Comparison of ENCODE assay signal across 12 cellular contexts in the genomic region with DNA sequence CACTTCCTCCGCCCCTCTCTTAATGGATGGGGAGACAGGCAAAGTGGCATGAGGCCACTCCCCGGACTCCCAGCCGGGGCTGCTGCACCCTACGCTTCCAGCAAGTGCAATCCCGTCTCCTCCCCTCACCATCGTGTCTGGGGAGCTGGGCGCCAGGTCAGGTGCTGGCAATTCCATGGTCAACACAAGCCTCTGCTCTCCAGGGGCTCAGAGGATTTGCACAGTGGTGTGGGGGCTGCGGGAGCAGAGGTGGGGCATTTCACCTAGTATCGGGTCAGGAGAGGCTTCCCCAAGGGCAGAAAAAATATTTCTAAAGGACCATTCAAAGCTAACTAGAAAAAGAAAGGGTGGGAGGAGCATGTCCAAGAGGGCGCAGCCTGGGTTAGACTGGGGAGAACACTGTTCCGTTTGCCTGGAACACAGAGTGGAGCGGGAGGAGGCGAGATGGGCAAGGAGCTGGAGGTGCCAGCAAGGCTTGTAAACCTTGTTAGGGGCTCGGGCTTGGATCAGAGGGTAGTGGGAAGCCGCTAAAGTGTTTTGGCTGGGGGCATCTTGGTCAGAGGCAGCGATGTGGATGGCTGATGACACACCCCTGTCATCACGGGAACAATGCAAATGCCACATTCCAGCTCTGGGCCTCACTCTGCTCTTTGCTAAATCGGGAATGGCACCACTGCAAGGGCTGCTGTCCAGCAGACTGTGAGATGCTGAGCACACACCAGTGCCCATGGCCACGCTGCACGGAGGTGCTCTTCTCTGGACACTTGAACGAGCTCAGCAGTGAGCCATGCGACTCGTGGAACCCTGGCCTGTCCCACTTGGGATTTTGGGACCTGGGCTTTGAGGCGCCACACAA.
A peak's percentile ranks its signal among the peaks of the same experiment; 100 is the strongest.
DNase-seq lines count a peak whose midpoint lies in the region; ATAC-seq and TF ChIP-seq lines count a peak whose summit lies in the region.
"Had no signal": no experiment of that assay in that cellular context is flagged by ENCODE, and none has a peak within 500 bp of the region (broad histone marks: within the 10 kb centered on the region; RNA-seq: fewer than 3 reads in every experiment).

No MANE protein-coding gene starts in this region.

- peaks cover under 1 to 3% of the 10 kb centered on the region in 2 donors for H3K4me1 Mint-ChIP-seq in immature natural killer cell

- H3K27ac ChIP-seq in dorsolateral prefrontal cortex: peak overlapping the region in 31 of 59 donors; percentile 7 to 72 (median 48)

- H3K4me3 Mint-ChIP-seq in immature natural killer cell: no peak overlapping the region
- H3K4me3 Mint-ChIP-seq: activated CD4-positive, alpha-beta memory T cell treated with anti-CD3 and anti-CD28 coated beads for 36 hours had no signal

- no peak for DNase-seq in activated naive CD4-positive, alpha-beta T cell treated with anti-CD3 and anti-CD28 coated beads, Interleukin-2, amount 50 U/mL, for 72 hours (ENCODE audit: low spot score in 2 of 2)
- DNase-seq in activated naive CD4-positive, alpha-beta T cell treated with Interleukin-2 at 50 U/mL for 16 hours: no peak
- DNase-seq in dorsolateral prefrontal cortex: no peak
- peak; percentile 83 for DNase-seq in mesenteric fat pad (ENCODE audit: low spot score)
- DNase-seq in GM19240 (ENCODE audit: insufficient read length, low spot score): no peak
- no peak for DNase-seq in immature natural killer cell
- DNase-seq: activated CD4-positive, alpha-beta memory T cell treated with anti-CD3 and anti-CD28 coated beads for 36 hours; MG63; NCI-H82 had no signal

- no peak for ATAC-seq in activated naive CD4-positive, alpha-beta T cell treated with anti-CD3 and anti-CD28 coated beads, Interleukin-2, amount 50 U/mL, for 72 hours
- no peak for ATAC-seq in HG03520 (IDR thresholded peaks at IDR 0.05; ENCODE audit: unreplicated experiment)
- ATAC-seq in activated CD4-positive, CD25-positive, alpha-beta regulatory T cell treated with anti-CD3 and anti-CD28 coated beads, Interleukin-2, amount 50 U/mL, for 24 hours: no peak

- no peaks in the 10 kb centered on the region for H3K9me3 Mint-ChIP-seq in activated naive CD4-positive, alpha-beta T cell treated with anti-CD3 and anti-CD28 coated beads, Interleukin-2, amount 50 U/mL, for 72 hours
- no peaks in the 10 kb centered on the region for H3K9me3 Mint-ChIP-seq in immature natural killer cell
- H3K9me3 Mint-ChIP-seq: activated CD4-positive, alpha-beta memory T cell treated with anti-CD3 and anti-CD28 coated beads for 36 hours had no signal

- no peak overlapping the region for H3K4me3 ChIP-seq in dorsolateral prefrontal cortex
- H3K4me3 ChIP-seq: MG63, testis had no signal

- no peaks in the 10 kb centered on the region for H3K27me3 ChIP-seq in dorsolateral prefrontal cortex
- H3K27me3 ChIP-seq: MG63, testis had no signal

- peaks cover 9 to 10% of the 10 kb centered on the region in 2 donors for H3K36me3 Mint-ChIP-seq in activated naive CD4-positive, alpha-beta T cell treated with anti-CD3 and anti-CD28 coated beads, Interleukin-2, amount 50 U/mL, for 72 hours
- peaks cover 18 to 43% (median 19%) of the 10 kb centered on the region in 3 donors for H3K36me3 Mint-ChIP-seq in immature natural killer cell

- TF ChIP-seq CTCF in dorsolateral prefrontal cortex (IDR thresholded peaks at IDR 0.05 in 54 of 56, conservative IDR thresholded peaks at IDR 0.05 in 2 of 56; ENCODE audit: low read depth in 1 of 56, partially characterized antibody in 56 of 56): no peak

- intact Hi-C loops in dorsolateral prefrontal cortex (cut with DNase I): no loop called here

- H3K27ac Mint-ChIP-seq in activated naive CD4-positive, alpha-beta T cell treated with anti-CD3 and anti-CD28 coated beads, Interleukin-2, amount 50 U/mL, for 72 hours: peak overlapping the region; percentile 9 to 75
- H3K27ac Mint-ChIP-seq in immature natural killer cell: peak overlapping the region in 1 of 6 donors; percentile 34
- H3K27ac Mint-ChIP-seq: activated CD4-positive, alpha-beta memory T cell treated with anti-CD3 and anti-CD28 coated beads for 36 hours had no signal

- peaks cover 4 to 6% (median 4%) of the 10 kb centered on the region in 3 donors for H3K27me3 Mint-ChIP-seq in immature natural killer cell (ENCODE audit: low read depth in 3 of 3)
- H3K27me3 Mint-ChIP-seq: activated CD4-positive, alpha-beta memory T cell treated with anti-CD3 and anti-CD28 coated beads for 36 hours had no signal
